ENCODE assay signal across 8 cellular contexts in the genomic region with DNA sequence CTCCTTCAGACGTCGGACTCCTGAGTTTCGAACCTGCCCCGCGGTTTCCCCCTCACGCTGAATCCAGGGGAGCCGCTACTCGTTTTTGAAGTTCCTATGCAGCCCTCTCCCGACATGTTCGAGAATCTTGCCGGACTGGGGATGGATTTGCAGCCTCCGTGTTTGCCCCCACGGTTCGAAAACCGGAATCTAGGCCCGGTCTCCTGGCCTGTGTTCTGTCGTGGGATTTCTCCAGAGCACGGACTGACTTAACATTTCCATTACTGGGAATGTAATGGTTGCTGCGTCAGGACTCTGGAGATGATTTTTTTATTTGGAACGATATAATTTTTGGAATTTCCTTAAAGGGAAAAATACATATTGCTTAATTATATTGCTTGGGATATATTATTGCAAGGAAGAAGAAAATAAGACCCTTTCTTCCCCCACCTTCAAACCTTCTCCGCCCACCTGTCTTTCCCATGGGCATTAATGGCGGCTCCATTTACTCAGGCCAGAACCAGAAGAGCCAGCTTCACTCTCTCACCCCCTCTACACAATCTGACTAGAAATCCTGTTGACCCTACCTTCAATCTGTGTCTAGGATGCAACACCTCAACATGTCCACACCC. TPM values are rescaled to one million over a fixed set of nuclear protein-coding genes. Genes with fewer than 3 reads are reported as not detected.
DNase-seq lines count a peak whose midpoint lies in the region; ATAC-seq and TF ChIP-seq lines count a peak whose summit lies in the region.

No MANE protein-coding gene starts in this region.

- peak overlapping the region; percentile 59 to 85 for H3K4me3 ChIP-seq in tibial artery

- intact Hi-C loops in tibial artery (cut with DNase I; ENCODE audit: low total_unique reads) = loop anchor here (5.0 kb wide), 1 partner anchor 436 kb away; no protein-coding TSS in a partner anchor

- peak overlapping the region; percentile 100 for H3K27ac ChIP-seq in layer of hippocampus (ENCODE audit: low read depth, low read length)
- peak overlapping the region; percentile 92 to 96 for H3K27ac ChIP-seq in tibial artery

- peaks cover 0 to 42% (median 35%) of the 10 kb centered on the region in 4 donors for H3K4me1 ChIP-seq in tibial artery

- H3K9me3 ChIP-seq in tibial artery = no peaks in the 10 kb centered on the region

- H3K4me1 Mint-ChIP-seq in activated T-cell treated with anti-CD3 and anti-CD28 coated beads, Interleukin-2, amount 50 U/mL, for 4 hours (ENCODE audit: low read depth) = peaks cover 75% of the 10 kb centered on the region
- H3K4me1 Mint-ChIP-seq in activated naive CD8-positive, alpha-beta T cell treated with anti-CD3 and anti-CD28 coated beads, Interleukin-2, amount 10 ng/mL, durations not matched to agents 7 days and 5 days = peaks cover 53% of the 10 kb centered on the region

- no peaks in the 10 kb centered on the region for H3K9me3 Mint-ChIP-seq in activated T-cell treated with anti-CD3 and anti-CD28 coated beads, Interleukin-2, amount 50 U/mL, for 4 hours
- H3K9me3 Mint-ChIP-seq in activated naive CD8-positive, alpha-beta T cell treated with anti-CD3 and anti-CD28 coated beads, Interleukin-2, amount 10 ng/mL, durations not matched to agents 7 days and 5 days = no peaks in the 10 kb centered on the region

- peaks cover 4% of the 10 kb centered on the region for H3K36me3 Mint-ChIP-seq in activated T-cell treated with anti-CD3 and anti-CD28 coated beads, Interleukin-2, amount 50 U/mL, for 4 hours (ENCODE audit: insufficient read depth)
- peaks cover 19% of the 10 kb centered on the region for H3K36me3 Mint-ChIP-seq in activated naive CD8-positive, alpha-beta T cell treated with anti-CD3 and anti-CD28 coated beads, Interleukin-2, amount 10 ng/mL, durations not matched to agents 7 days and 5 days

- no peaks in the 10 kb centered on the region for H3K36me3 ChIP-seq in tibial artery

- H3K27me3 ChIP-seq in layer of hippocampus (ENCODE audit: control insufficient read depth, insufficient read depth, low read length) (no peaks in the 10 kb centered on the region), tibial artery (no peaks in the 10 kb centered on the region)

- POLR2A ChIA-PET in activated naive CD8-positive, alpha-beta T cell treated with anti-CD3 and anti-CD28 coated beads, Interleukin-2, amount 10 ng/mL, durations not matched to agents 7 days and 5 days (lab: Charles Lee) = interaction anchor here (0.7 to 5.9 kb wide), 12 partner anchors 9 to 451 kb away, joined by 3 to 110 read pairs (median 4); a partner anchor contains a TSS

- DNase-seq in activated T-cell treated with anti-CD3 and anti-CD28 coated beads, Interleukin-2, amount 50 U/mL, for 4 hours = no peak
- no peak for DNase-seq in activated T-cell treated with anti-CD3 and anti-CD28 coated beads, Interleukin-2, amount 50 U/mL, for 1 hour
- no peak for DNase-seq in activated naive CD8-positive, alpha-beta T cell treated with anti-CD3 and anti-CD28 coated beads, Interleukin-2, amount 10 ng/mL, durations not matched to agents 7 days and 5 days
- peak in 1 of 2 donors; percentile 43 for DNase-seq in tibial artery
- no peak for DNase-seq in COLO829 (ENCODE audit: low spot score)
- DNase-seq in NK-92 (lab: John Stamatoyannopoulos, UW; ENCODE audit: unreplicated experiment) = no peak

- H3K27me3 Mint-ChIP-seq in activated T-cell treated with anti-CD3 and anti-CD28 coated beads, Interleukin-2, amount 50 U/mL, for 4 hours (ENCODE audit: low read depth) = no peaks in the 10 kb centered on the region
- H3K27me3 Mint-ChIP-seq in activated naive CD8-positive, alpha-beta T cell treated with anti-CD3 and anti-CD28 coated beads, Interleukin-2, amount 10 ng/mL, durations not matched to agents 7 days and 5 days = no peaks in the 10 kb centered on the region

- H3K27ac Mint-ChIP-seq in activated naive CD8-positive, alpha-beta T cell treated with anti-CD3 and anti-CD28 coated beads, Interleukin-2, amount 10 ng/mL, durations not matched to agents 7 days and 5 days = peak overlapping the region; percentile 93

- peak overlapping the region; percentile 96 for H3K4me3 Mint-ChIP-seq in activated T-cell treated with anti-CD3 and anti-CD28 coated beads, Interleukin-2, amount 50 U/mL, for 4 hours
- peak overlapping the region; percentile 85 for H3K4me3 Mint-ChIP-seq in activated naive CD8-positive, alpha-beta T cell treated with anti-CD3 and anti-CD28 coated beads, Interleukin-2, amount 10 ng/mL, durations not matched to agents 7 days and 5 days

- no peak for TF ChIP-seq CTCF in tibial artery (IDR thresholded peaks at IDR 0.05)

- ATAC-seq in activated T-cell treated with anti-CD3 and anti-CD28 coated beads, Interleukin-2, amount 50 U/mL, for 4 hours = no peak
- no peak for ATAC-seq in activated naive CD8-positive, alpha-beta T cell treated with anti-CD3 and anti-CD28 coated beads, Interleukin-2, amount 10 ng/mL, durations not matched to agents 7 days and 5 days (ENCODE audit: low read depth)
- ATAC-seq in HG03095 (IDR thresholded peaks at IDR 0.05; ENCODE audit: unreplicated experiment) = no peak

RNA-seq across cellular contexts. Expression of a gene that starts 8.5 kb away (rescaled TPM):
- 10 to 100 TPM; 76.8 to 89.3 (median 85.0) TPM for total RNA-seq in activated T-cell treated with anti-CD3 and anti-CD28 coated beads, Interleukin-2, amount 50 U/mL, for 4 hours
- total RNA-seq in activated naive CD8-positive, alpha-beta T cell treated with anti-CD3 and anti-CD28 coated beads, Interleukin-2, amount 10 ng/mL, durations not matched to agents 7 days and 5 days = 100 to 1,000 TPM; 177 to 186 TPM

RNA-seq across cellular contexts. Expression of a gene that starts 50.0 kb away (rescaled TPM):
- 10 to 100 TPM; 20.6 to 23.0 (median 22.4) TPM for total RNA-seq in activated T-cell treated with anti-CD3 and anti-CD28 coated beads, Interleukin-2, amount 50 U/mL, for 4 hours
- 10 to 100 TPM; 42.3 to 42.7 TPM for total RNA-seq in activated naive CD8-positive, alpha-beta T cell treated with anti-CD3 and anti-CD28 coated beads, Interleukin-2, amount 10 ng/mL, durations not matched to agents 7 days and 5 days
